In the genomic region with DNA sequence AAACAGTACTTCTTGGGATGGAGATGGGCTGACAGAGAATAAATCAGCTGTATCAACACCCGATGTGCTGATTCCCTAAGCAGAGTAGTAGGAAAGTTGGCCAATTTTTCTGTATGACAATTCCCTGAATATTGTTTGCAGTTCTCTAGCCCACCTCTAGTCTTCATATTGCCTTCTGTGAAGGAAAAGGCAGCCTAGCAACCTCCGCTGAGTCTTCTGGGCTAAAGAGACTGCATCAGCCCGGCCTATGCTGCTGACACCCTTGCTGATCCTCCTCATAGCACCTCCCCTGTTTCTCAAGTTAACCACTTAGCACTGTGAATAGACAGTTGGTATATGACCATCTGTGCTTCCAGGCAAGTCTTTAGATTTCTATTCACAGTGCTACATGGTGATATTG, we compare ENCODE assay signal across 23 cellular contexts.
DNase-seq lines count a peak whose midpoint lies in the region; ATAC-seq and TF ChIP-seq lines count a peak whose summit lies in the region.
"Had no signal": no experiment of that assay in that cellular context is flagged by ENCODE, and none has a peak within 500 bp of the region (broad histone marks: within the 10 kb centered on the region; RNA-seq: fewer than 3 reads in every experiment).

No MANE protein-coding gene starts in this region.

- H3K27me3 ChIP-seq in PC-9 (ENCODE audit: insufficient read depth, low read depth) = no peaks in the 10 kb centered on the region

- H3K4me3 Mint-ChIP-seq in type B pancreatic cell = no peak overlapping the region
- H3K4me3 Mint-ChIP-seq: CD4-positive, CD25-positive, alpha-beta regulatory T cell; effector memory CD8-positive, alpha-beta T cell; HFFc6; memory B cell; natural killer cell treated with Interleukin-12 subunit alpha and Interleukin-12 subunit beta and Interleukin-15 and Interleukin-18, amount 100 ng/mL, for 72 hours had no signal

- CTCF ChIA-PET in PC-9 (lab: Charles Lee) = no interaction called here

- no peaks in the 10 kb centered on the region; the same call in 1 of the 2 replicates for H3K9me3 ChIP-seq in PC-9 (ENCODE audit: insufficient read depth, low read depth)
- H3K9me3 ChIP-seq: prostate gland had no signal

- TF ChIP-seq CTCF in PC-9 (conservative IDR thresholded peaks at IDR 0.05) (0 out of 2 replicates have a peak, but pooled peaks have one; percentile 19), fibroblast of mammary gland (conservative IDR thresholded peaks at IDR 0.05; ENCODE audit: control insufficient read depth, insufficient read depth, low read depth, low read length) (peak; percentile 5), type B pancreatic cell (conservative IDR thresholded peaks at IDR 0.05) (peak; percentile 41)

- intact Hi-C loops in PC-9 (cut with micrococcal nuclease; ENCODE audit: unreplicated experiment) = no loop called here

- POLR2A ChIA-PET in PC-9 (lab: Charles Lee; ENCODE audit: unreplicated experiment) = no interaction called here

- H4K20me1 ChIP-seq in PC-9 (ENCODE audit: insufficient read depth) = no peaks in the 10 kb centered on the region

- no peak overlapping the region for H2AFZ ChIP-seq in PC-9

- H3F3A ChIP-seq in PC-9 (ENCODE audit: insufficient read depth, low read depth) = peaks cover 23% of the 10 kb centered on the region

- no peaks in the 10 kb centered on the region for H3K36me3 Mint-ChIP-seq in type B pancreatic cell
- H3K36me3 Mint-ChIP-seq: CD4-positive, CD25-positive, alpha-beta regulatory T cell; memory B cell; natural killer cell treated with Interleukin-12 subunit alpha and Interleukin-12 subunit beta and Interleukin-15 and Interleukin-18, amount 100 ng/mL, for 72 hours had no signal

- peak; percentile 12 for DNase-seq in NCI-H82 (lab: John Stamatoyannopoulos, UW)
- no peak for DNase-seq in NCI-H82 treated with DMSO at 0.1 percent for 48 hours (lab: John Stamatoyannopoulos, UW; ENCODE audit: unreplicated experiment)
- no peak for DNase-seq in PC-9
- no peak for DNase-seq in fibroblast of mammary gland (ENCODE audit: low read depth)
- no peak for DNase-seq in type B pancreatic cell (ENCODE audit: extremely low spot score, unreplicated experiment)
- no peak for DNase-seq in hippocampal formation (lab: John Stamatoyannopoulos, UW)
- no peak for DNase-seq in ecto neural progenitor cell (ENCODE audit: low spot score)
- DNase-seq: activated CD4-positive, alpha-beta T cell treated with anti-CD3 and anti-CD28 coated beads, Interleukin-2, amount 50 U/mL, for 1 hour; activated gamma-delta T cell treated with Interleukin-2 at 50 U/mL for 16 hours; amniotic stem cell; CD4-positive, CD25-positive, alpha-beta regulatory T cell; DMS79 treated with DMSO at 0.1 percent for 48 hours; effector memory CD8-positive, alpha-beta T cell; HFFc6; KBM-7; kidney; NCI-H748 treated with DMSO at 0.1 percent for 48 hours; RPMI8226; stimulated activated CD4-positive, alpha-beta T cell treated with anti-CD3 and anti-CD28 coated beads, Interleukin-12 subunit alpha, Interleukin-12 subunit beta, amount 100 ng/mL, for 4 hours had no signal

- H3K9me3 Mint-ChIP-seq in type B pancreatic cell = peaks cover 5% of the 10 kb centered on the region
- H3K9me3 Mint-ChIP-seq: effector memory CD8-positive, alpha-beta T cell had no signal

- peaks cover 4% of the 10 kb centered on the region for H3K27me3 Mint-ChIP-seq in type B pancreatic cell
- H3K27me3 Mint-ChIP-seq: memory B cell had no signal

- H3K36me3 ChIP-seq in PC-9 (ENCODE audit: low read depth) = no peaks in the 10 kb centered on the region
- H3K36me3 ChIP-seq: prostate gland had no signal

- H3K4me1 ChIP-seq in PC-9 (replicated peaks; ENCODE audit: insufficient read depth) = peaks cover 31% of the 10 kb centered on the region
- H3K4me1 ChIP-seq: prostate gland had no signal

- no TSS peak for BruUV-seq in PC-9 (replicated peaks; lab: Mats Ljungman, UMichigan)

- peak overlapping the region; percentile 67 for H3K4me2 ChIP-seq in PC-9

- peaks cover 14% of the 10 kb centered on the region for H3K4me1 Mint-ChIP-seq in type B pancreatic cell (ENCODE audit: unreplicated experiment)
- H3K4me1 Mint-ChIP-seq: CD4-positive, CD25-positive, alpha-beta regulatory T cell; memory B cell had no signal

- H3K79me2 ChIP-seq in PC-9 (ENCODE audit: low read depth) = no peaks in the 10 kb centered on the region

- H3K4me3 ChIP-seq in PC-9 (no peak overlapping the region), fibroblast of mammary gland (ENCODE audit: control insufficient read depth, low read depth, low read length) (no peak overlapping the region)
- H3K4me3 ChIP-seq: prostate gland had no signal

- no peaks in the 10 kb centered on the region for H3K9me2 ChIP-seq in PC-9 (ENCODE audit: insufficient read depth)

- peak overlapping the region; percentile 53 for H3K27ac ChIP-seq in PC-9
- H3K27ac ChIP-seq: prostate gland had no signal

- H3K27ac Mint-ChIP-seq in type B pancreatic cell = peak overlapping the region; percentile 37
- H3K27ac Mint-ChIP-seq: CD4-positive, CD25-positive, alpha-beta regulatory T cell; effector memory CD8-positive, alpha-beta T cell; HFFc6; memory B cell; natural killer cell treated with Interleukin-12 subunit alpha and Interleukin-12 subunit beta and Interleukin-15 and Interleukin-18, amount 100 ng/mL, for 72 hours had no signal

- no peak for ATAC-seq in GM21360 (IDR thresholded peaks at IDR 0.05; ENCODE audit: unreplicated experiment)
- ATAC-seq: effector memory CD8-positive, alpha-beta T cell had no signal
